ENCODE assay signal across 8 cellular contexts in the genomic region with DNA sequence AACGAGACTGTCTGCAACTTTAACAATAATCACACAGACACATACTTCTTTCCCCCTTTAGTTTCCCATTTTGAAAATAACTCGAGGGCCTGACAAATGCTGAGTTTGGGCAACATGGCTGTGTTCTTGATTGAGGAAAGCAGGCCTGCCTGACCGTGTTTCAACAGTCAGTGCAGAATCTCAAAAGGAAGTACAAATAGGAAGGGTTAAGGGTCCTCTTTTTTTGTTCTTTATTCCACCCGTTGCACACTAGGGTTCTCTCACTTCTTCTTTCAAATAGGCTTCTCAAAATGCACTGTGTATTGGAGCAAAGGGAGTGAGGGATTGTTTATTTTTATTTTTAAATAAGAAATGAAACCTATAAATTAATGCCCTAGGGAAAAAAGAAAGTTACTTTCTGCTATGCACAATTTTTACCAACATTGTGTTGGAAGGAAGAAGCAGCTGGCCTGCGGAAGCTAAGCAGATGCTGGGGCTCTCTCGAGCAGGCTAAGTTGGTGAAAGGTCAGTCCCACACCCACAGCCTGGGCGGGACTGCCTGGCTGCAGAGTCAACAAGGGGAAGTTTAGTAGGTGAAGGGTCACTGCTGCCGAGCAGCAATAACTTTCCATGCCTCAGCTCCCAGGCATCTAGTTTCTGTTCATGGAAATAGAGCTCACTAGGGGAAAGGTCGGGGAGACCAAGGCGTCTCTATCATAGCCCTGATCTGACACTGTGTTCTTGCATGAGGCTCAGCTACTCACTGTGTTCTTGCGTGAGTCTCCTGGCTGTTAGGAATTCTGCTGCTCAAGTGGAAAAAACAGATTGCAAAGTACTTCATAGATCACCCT. TPM values are rescaled to one million over a fixed set of nuclear protein-coding genes. Genes with fewer than 3 reads are reported as not detected.
DNase-seq lines count a peak whose midpoint lies in the region; ATAC-seq and TF ChIP-seq lines count a peak whose summit lies in the region.

No MANE protein-coding gene starts in this region.

- TF ChIP-seq CTCF in heart right ventricle (IDR thresholded peaks at IDR 0.05) = no peak

- H3K79me2 ChIP-seq in trophoblast cell (ENCODE audit: control insufficient read depth, insufficient read depth, low read length, poor library complexity) = no peaks in the 10 kb centered on the region

- no peaks in the 10 kb centered on the region for H3K36me3 ChIP-seq in heart right ventricle
- no peaks in the 10 kb centered on the region for H3K36me3 ChIP-seq in trophoblast cell (ENCODE audit: control insufficient read depth in 1 of 2, insufficient read depth in 2 of 2, low read length in 2 of 2)

- H3K14ac ChIP-seq in trophoblast cell (ENCODE audit: low read length) = no peak overlapping the region

- DNase-seq in ACHN = peak; percentile 98
- peak; percentile 52 for DNase-seq in NCI-H2196 (lab: John Stamatoyannopoulos, UW; ENCODE audit: unreplicated experiment)
- DNase-seq in anterior cingulate cortex (lab: John Stamatoyannopoulos, UW) = peak in 55 of 58 donors; percentile 5 to 88 (median 58)
- DNase-seq in heart right ventricle = peak; percentile 89 to 95
- peak; percentile 100 for DNase-seq in trophoblast cell
- DNase-seq in activated effector memory CD4-positive, alpha-beta T cell treated with anti-CD3 and anti-CD28 coated beads, Interleukin-2, amount 50 U/mL, for 16 hours = no peak

- intact Hi-C loops in heart right ventricle (cut with DNase I) = loop anchor here in 5 of 10 donors (1.0 to 10.0 kb wide), 6 partner anchors 12 to 74 kb away; a partner anchor contains a TSS

- no peak overlapping the region for H3K18ac ChIP-seq in trophoblast cell (ENCODE audit: low read length)

- no peak overlapping the region for H4K91ac ChIP-seq in trophoblast cell (ENCODE audit: low read depth, low read length)

- WGBS in heart right ventricle, 2 donors = 2 to 4% methylated on average over 11 of the region's 11 CpGs
- no CpG with 5 or more reads among the region's 11 CpGs for whole genome bisulfite sequencing in trophoblast cell (ENCODE audit: extremely low coverage, insufficient coverage, insufficient read length)

- H3K4me3 ChIP-seq in heart right ventricle (peak overlapping the region in 6 of 10 donors; percentile 27 to 41 (median 35)), trophoblast cell (ENCODE audit: low read depth, low read length) (no peak overlapping the region)

- ATAC-seq in GM18511 (IDR thresholded peaks at IDR 0.05; ENCODE audit: unreplicated experiment) (peak; percentile 98), HG02885 (IDR thresholded peaks at IDR 0.05; ENCODE audit: poor library complexity, unreplicated experiment) (peak; percentile 99), heart right ventricle (peak; percentile 97 to 100 (median 99))

- peak overlapping the region; percentile 36 for H3K4me2 ChIP-seq in trophoblast cell (ENCODE audit: low read length)

- peaks cover 4 to 77% (median 46%) of the 10 kb centered on the region in 9 donors for H3K4me1 ChIP-seq in heart right ventricle
- peaks cover 5 to 8% of the 10 kb centered on the region in 2 experiments for H3K4me1 ChIP-seq in trophoblast cell (ENCODE audit: control insufficient read depth in 1 of 2, insufficient read depth in 2 of 2, low read length in 2 of 2)

- no peak overlapping the region for H2BK12ac ChIP-seq in trophoblast cell (ENCODE audit: low read length)

- no peak overlapping the region for H3K23ac ChIP-seq in trophoblast cell (ENCODE audit: low read length)

- H3K9me3 ChIP-seq in heart right ventricle (no peaks in the 10 kb centered on the region), trophoblast cell (ENCODE audit: insufficient read depth, low read depth, low read length) (peaks cover 4% of the 10 kb centered on the region)

- H3K4ac ChIP-seq in trophoblast cell (ENCODE audit: low read depth, low read length) = no peak overlapping the region

- H4K8ac ChIP-seq in trophoblast cell (ENCODE audit: low read depth, low read length) = no peak overlapping the region

- in situ Hi-C loops in ACHN (cut with HindIII; ENCODE audit: low pct_ligation_motif_present, low pct_unique_long_range_greater_than_20kb, low sequenced_read_pairs) = no loop called here

- H2BK120ac ChIP-seq in trophoblast cell (ENCODE audit: insufficient read depth, low read length, poor library complexity) = no peak overlapping the region

- no peak overlapping the region for H4K12ac ChIP-seq in trophoblast cell (ENCODE audit: low read depth, low read length)

- no peak overlapping the region for H2BK5ac ChIP-seq in trophoblast cell (ENCODE audit: low read depth, low read length, poor library complexity)

- H3K9ac ChIP-seq in trophoblast cell (ENCODE audit: low read length) = no peak overlapping the region

- peaks cover 4% of the 10 kb centered on the region for H3K79me1 ChIP-seq in trophoblast cell (ENCODE audit: low read length)

- peak overlapping the region; percentile 60 to 96 (median 88) for H3K27ac ChIP-seq in heart right ventricle
- H3K27ac ChIP-seq in trophoblast cell (ENCODE audit: low read depth, low read length) = peak overlapping the region; percentile 28

- no peak overlapping the region for H2AK5ac ChIP-seq in trophoblast cell (ENCODE audit: low read length)

- H3K27me3 ChIP-seq in heart right ventricle (no peaks in the 10 kb centered on the region), trophoblast cell (ENCODE audit: insufficient read depth, low read length) (no peaks in the 10 kb centered on the region)

- H2AFZ ChIP-seq in trophoblast cell (ENCODE audit: insufficient read depth, low read length, poor library complexity) = no peak overlapping the region

RNA-seq across cellular contexts. Expression of a gene that starts 12.2 kb away (rescaled TPM):
- 1,000 to 10,000 TPM in 3 of 10 donors, 100 to 1,000 TPM in 5, 10 to 100 TPM in 2; 63.0 to 2,183 (median 269) TPM for total RNA-seq in heart right ventricle
- polyA plus RNA-seq in heart right ventricle = 100 to 1,000 TPM; 114 to 369 TPM
- polyA plus RNA-seq in trophoblast cell (2013) = 0.08 and 0.10 TPM in 2 replicates
